8 cellular contexts compared by ENCODE assay signal in genomic region chr15:64825431-64826294, GRCh38. TPM values are rescaled to one million over a fixed set of nuclear protein-coding genes. Genes with fewer than 3 reads are reported as not detected.
DNase-seq lines count a peak whose midpoint lies in the region; ATAC-seq, FAIRE-seq and TF ChIP-seq lines count a peak whose summit lies in the region.

TSS of gene PIF1 (minus strand) at chr15:64825647. CDS start at chr15:64824335, 1,312 bp downstream.

- peaks cover 37% of the 10 kb centered on the region for H3K4me1 Mint-ChIP-seq in T-helper 17 cell

- FAIRE-seq in urothelium cell line (lab: Jason Lieb, UNC): peak; percentile 40

- H3K27ac ChIP-seq in left ventricle myocardium inferior (replicated peaks) (peak within 1 kb of the TSS; percentile 79), prostate gland (peak within 1 kb of the TSS; percentile 51 to 63)

- H3K27ac Mint-ChIP-seq in T-helper 17 cell: no peak within 1 kb of the TSS

- ATAC-seq in GM18502 (IDR thresholded peaks at IDR 0.05; ENCODE audit: poor library complexity, unreplicated experiment) (peak; percentile 87), HG02943 (IDR thresholded peaks at IDR 0.05; ENCODE audit: low read depth, unreplicated experiment) (peak; percentile 73), T-helper 17 cell (peak; percentile 98)

- H3K4me1 ChIP-seq in left ventricle myocardium inferior (peaks cover 31% of the 10 kb centered on the region), prostate gland (replicated peaks) (peaks cover 4% of the 10 kb centered on the region)

- no peak for TF ChIP-seq CTCF in left ventricle myocardium inferior (IDR thresholded peaks at IDR 0.05; ENCODE audit: borderline replicate concordance)
- peak in 2 of 4 experiments; percentile 23 to 33 for TF ChIP-seq CTCF in prostate gland (IDR thresholded peaks at IDR 0.05)

- peak within 1 kb of the TSS; percentile 88 for H3K4me3 Mint-ChIP-seq in T-helper 17 cell

- intact Hi-C loops in left ventricle myocardium inferior (cut with micrococcal nuclease) (no loop called here), prostate gland (cut with DNase I) (no loop called here)

- peak; percentile 73 to 77 for DNase-seq in NCI-H187 (lab: John Stamatoyannopoulos, UW)
- DNase-seq in T-helper 17 cell: peak; percentile 68 to 79 (median 73)
- peak; percentile 20 to 96 (median 80) for DNase-seq in amygdala (lab: John Stamatoyannopoulos, UW)
- peak; percentile 83 for DNase-seq in left ventricle myocardium inferior
- peak; percentile 92 for DNase-seq in prostate gland (ENCODE audit: low spot score)
- peak; percentile 97 for DNase-seq in urothelium cell line (ENCODE audit: low spot score)

- no peaks in the 10 kb centered on the region for H3K9me3 ChIP-seq in T-helper 17 cell (ENCODE audit: control insufficient read depth, low read length, poor library complexity, severe bottlenecking)
- no peaks in the 10 kb centered on the region for H3K9me3 ChIP-seq in left ventricle myocardium inferior (replicated peaks)
- H3K9me3 ChIP-seq in prostate gland: no peaks in the 10 kb centered on the region

- WGBS in prostate gland: 3% methylated on average over 35 of the region's 35 CpGs

- H3K36me3 ChIP-seq in left ventricle myocardium inferior (no peaks in the 10 kb centered on the region), prostate gland (no peaks in the 10 kb centered on the region)

- TF ChIP-seq POLR2A in prostate gland (IDR thresholded peaks at IDR 0.05): peak; percentile 90

- H3K27me3 ChIP-seq in left ventricle myocardium inferior (ENCODE audit: low read depth): peaks cover 6% of the 10 kb centered on the region
- H3K27me3 ChIP-seq in prostate gland (replicated peaks; ENCODE audit: insufficient read depth): no peaks in the 10 kb centered on the region

- peak within 1 kb of the TSS; percentile 70 for H3K4me3 ChIP-seq in left ventricle myocardium inferior
- peak within 1 kb of the TSS; percentile 4 to 34 for H3K4me3 ChIP-seq in prostate gland

- H3K36me3 Mint-ChIP-seq in T-helper 17 cell (ENCODE audit: low read depth): peaks cover 3% of the 10 kb centered on the region

- H3K27me3 Mint-ChIP-seq in T-helper 17 cell: peaks cover 10% of the 10 kb centered on the region

RNA-seq across cellular contexts. Expression of gene PIF1, which starts in this region (rescaled TPM):
- total RNA-seq in T-helper 17 cell (under 1 TPM; 0.44 to 0.45 TPM), left ventricle myocardium inferior (0.41 TPM), prostate gland (1 to 10 TPM in 1 of 2 donors, under 1 TPM in 1; 0.82 to 9.8 TPM)

Comparison
In these comparisons a context has a peak if more than half of its experiments do, and no peak if none do; other contexts are left out.
1. Peak in every context shown above with its lines: DNase-seq, ATAC-seq, H3K4me3 ChIP-seq and H3K27ac ChIP-seq.
2. Peak in DNase-seq and ATAC-seq in T-helper 17 cell; RNA of the gene not detected or under 1 TPM.
3. Peak in DNase-seq, H3K4me3 ChIP-seq and H3K27ac ChIP-seq in left ventricle myocardium inferior; RNA of the gene not detected or under 1 TPM.